In the genomic region with DNA sequence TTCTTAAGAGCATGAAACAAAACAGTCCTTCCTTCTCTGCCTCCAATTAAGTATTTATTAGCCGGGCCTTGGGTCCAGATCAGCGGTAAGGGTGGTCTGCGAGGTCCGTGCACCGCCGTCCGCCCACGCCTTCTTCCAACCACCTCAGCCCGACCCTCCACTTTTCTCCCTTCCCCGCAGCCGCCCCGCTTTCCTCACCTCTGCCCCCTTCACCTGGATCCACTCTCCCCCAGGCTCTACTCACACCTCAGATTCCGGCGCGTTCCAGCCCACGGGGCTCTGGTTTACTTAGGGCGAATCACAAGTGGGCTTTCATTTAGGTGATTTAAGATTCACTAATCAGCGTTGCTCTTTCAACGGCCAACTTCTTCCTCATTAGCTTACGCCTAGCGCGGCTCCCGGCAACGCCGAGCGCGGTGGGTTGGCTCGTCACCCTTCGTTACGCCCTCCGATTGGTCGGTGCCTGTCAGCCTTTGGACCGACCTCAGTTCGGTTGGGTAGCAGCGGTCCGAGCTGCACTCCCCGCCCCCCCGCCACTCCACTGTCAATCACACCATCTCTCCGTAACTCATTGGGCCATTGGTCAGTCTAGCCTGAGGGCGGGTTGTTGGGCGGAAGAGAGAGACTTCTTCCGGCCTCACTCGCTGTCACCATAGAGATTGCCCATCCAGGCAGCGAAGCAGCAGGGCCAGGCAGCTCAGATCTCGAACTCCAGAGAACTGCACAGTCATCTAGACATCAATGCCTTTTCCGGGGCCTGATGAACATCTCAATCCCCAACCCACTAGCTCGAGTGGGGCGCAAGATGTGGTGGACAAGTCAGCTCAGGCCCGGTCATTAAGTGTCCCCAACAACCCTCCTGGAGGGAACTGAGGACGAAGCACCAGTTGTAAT, we compare ENCODE assay signal across 8 cellular contexts. TPM values are rescaled to one million over a fixed set of nuclear protein-coding genes. Genes with fewer than 3 reads are reported as not detected.
A peak's percentile ranks its signal among the peaks of the same experiment; 100 is the strongest.
DNase-seq lines count a peak whose midpoint lies in the region; ATAC-seq and TF ChIP-seq lines count a peak whose summit lies in the region.

Gene TMEM218, minus strand, starts transcription at position 286 of the 894 bp plus-strand sequence. CDS start 9,385 bp downstream, outside the sequence.

- H3K4me1 ChIP-seq in left ventricle myocardium inferior = peaks cover 14% of the 10 kb centered on the region

- peaks cover 12% of the 10 kb centered on the region for H3K9me3 Mint-ChIP-seq in progenitor cell of endocrine pancreas (ENCODE audit: low read depth)

- ATAC-seq in GM18498 (IDR thresholded peaks at IDR 0.05; ENCODE audit: unreplicated experiment) = peak; percentile 99
- ATAC-seq in HG02938 (IDR thresholded peaks at IDR 0.05; ENCODE audit: unreplicated experiment) = peak; percentile 95

- no peaks in the 10 kb centered on the region for H3K36me3 Mint-ChIP-seq in progenitor cell of endocrine pancreas (ENCODE audit: insufficient read depth)

- peak within 1 kb of the TSS; percentile 95 for H3K27ac Mint-ChIP-seq in progenitor cell of endocrine pancreas

- no peaks in the 10 kb centered on the region for H3K36me3 ChIP-seq in left ventricle myocardium inferior

- H3K4me3 ChIP-seq in left ventricle myocardium inferior = peak within 1 kb of the TSS; percentile 83

- no peak for TF ChIP-seq CTCF in left ventricle myocardium inferior (IDR thresholded peaks at IDR 0.05; ENCODE audit: borderline replicate concordance)
- TF ChIP-seq CTCF in progenitor cell of endocrine pancreas (IDR thresholded peaks at IDR 0.05; ENCODE audit: unreplicated experiment) = no peak

- peak within 1 kb of the TSS; percentile 97 for H3K4me3 Mint-ChIP-seq in progenitor cell of endocrine pancreas (ENCODE audit: low read depth)

- H3K4me1 Mint-ChIP-seq in progenitor cell of endocrine pancreas (ENCODE audit: low read depth) = peaks cover 10% of the 10 kb centered on the region

- peak; percentile 97 to 98 for DNase-seq in NCI-H187 (lab: John Stamatoyannopoulos, UW)
- DNase-seq in T-helper 2 cell = peak; percentile 84 to 99 (median 95)
- peak; percentile 100 for DNase-seq in left ventricle myocardium inferior
- peak; percentile 98 for DNase-seq in progenitor cell of endocrine pancreas (ENCODE audit: low spot score, unreplicated experiment)
- peak; percentile 99 for DNase-seq in ureter (ENCODE audit: low spot score)

- H3K27me3 Mint-ChIP-seq in progenitor cell of endocrine pancreas = peaks cover 12% of the 10 kb centered on the region

- no peaks in the 10 kb centered on the region for H3K9me3 ChIP-seq in left ventricle myocardium inferior (replicated peaks)

- intact Hi-C loops in left ventricle myocardium inferior (cut with micrococcal nuclease) = no loop called here

- H3K27ac ChIP-seq in angular gyrus (ENCODE audit: low read depth, low read length) = peak within 1 kb of the TSS; percentile 90
- peak within 1 kb of the TSS; percentile 78 for H3K27ac ChIP-seq in left ventricle myocardium inferior (replicated peaks)

- no peaks in the 10 kb centered on the region for H3K27me3 ChIP-seq in left ventricle myocardium inferior (ENCODE audit: low read depth)

RNA-seq across cellular contexts. Expression of gene TMEM218, which starts in this region (rescaled TPM):
- 6.2 TPM for total RNA-seq in left ventricle myocardium inferior
- 16.9 and 18.1 TPM in 2 replicates for total RNA-seq in progenitor cell of endocrine pancreas
- 33.8 TPM for total RNA-seq in ureter

Comparison
In these comparisons a context has a peak if more than half of its experiments do, and no peak if none do; other contexts are left out.
1. Peak in every context shown above with its lines: DNase-seq, ATAC-seq, H3K4me3 ChIP-seq and H3K27ac ChIP-seq.